ENCODE assay signal across 1 cellular context in the genomic region with DNA sequence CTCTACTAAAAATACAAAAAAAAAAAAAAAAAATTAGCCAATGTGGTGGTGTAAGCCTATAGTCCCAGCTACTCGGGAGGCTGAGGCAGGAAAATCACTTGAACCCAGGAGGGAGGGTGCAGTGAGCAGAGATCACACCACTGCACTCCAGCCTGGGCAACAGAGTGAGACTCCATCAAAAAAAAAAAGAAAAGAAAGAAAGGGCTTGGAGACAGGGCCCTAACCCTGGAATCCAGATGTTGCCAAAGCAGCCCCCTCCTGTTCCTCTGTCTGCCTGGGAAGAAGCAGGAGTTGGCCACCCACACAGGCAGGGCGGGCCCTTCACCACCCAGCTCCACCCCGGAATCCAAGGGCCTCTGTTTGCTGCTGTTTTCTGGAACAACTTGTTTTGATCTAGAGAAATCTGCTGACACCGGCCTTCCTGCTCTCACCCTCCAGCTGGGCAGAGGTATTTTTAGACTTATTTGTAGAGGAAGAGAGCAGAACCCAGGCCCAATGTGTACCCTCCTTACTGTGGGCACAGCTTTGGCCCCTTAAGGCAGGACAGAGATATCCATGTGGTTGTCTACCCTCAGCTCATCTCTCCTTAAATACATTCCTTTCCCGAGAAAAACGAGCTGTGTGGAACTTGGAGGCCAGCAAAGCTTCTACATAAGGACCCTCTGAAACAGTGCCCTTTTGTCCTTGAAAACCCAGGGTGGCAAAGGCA.
TF ChIP-seq lines count a peak whose summit lies in the region.

No MANE protein-coding gene starts in this region.

TF ChIP-seq in HepG2, 621 proteins besides CTCF, POLR2A, EP300 and RAD21 (continued from another document and continues in another):
- TF ChIP-seq, protein P1, sequence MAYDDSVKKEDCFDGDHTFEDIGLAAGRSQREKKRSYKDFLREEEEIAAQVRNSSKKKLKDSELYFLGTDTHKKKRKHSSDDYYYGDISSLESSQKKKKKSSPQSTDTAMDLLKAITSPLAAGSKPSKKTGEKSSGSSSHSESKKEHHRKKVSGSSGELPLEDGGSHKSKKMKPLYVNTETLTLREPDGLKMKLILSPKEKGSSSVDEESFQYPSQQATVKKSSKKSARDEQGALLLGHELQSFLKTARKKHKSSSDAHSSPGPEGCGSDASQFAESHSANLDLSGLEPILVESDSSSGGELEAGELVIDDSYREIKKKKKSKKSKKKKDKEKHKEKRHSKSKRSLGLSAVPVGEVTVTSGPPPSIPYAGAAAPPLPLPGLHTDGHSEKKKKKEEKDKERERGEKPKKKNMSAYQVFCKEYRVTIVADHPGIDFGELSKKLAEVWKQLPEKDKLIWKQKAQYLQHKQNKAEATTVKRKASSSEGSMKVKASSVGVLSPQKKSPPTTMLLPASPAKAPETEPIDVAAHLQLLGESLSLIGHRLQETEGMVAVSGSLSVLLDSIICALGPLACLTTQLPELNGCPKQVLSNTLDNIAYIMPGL (CRISPR knock-in tag; IDR thresholded peaks at IDR 0.05; ENCODE audit: borderline replicate concordance in 1 of 2, low read depth in 1 of 2), result no peak; a peak in 1 of 4 replicates
- TF ChIP-seq, protein P2, sequence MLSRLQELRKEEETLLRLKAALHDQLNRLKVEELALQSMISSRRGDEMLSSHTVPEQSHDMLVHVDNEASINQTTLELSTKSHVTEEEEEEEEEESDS (CRISPR knock-in tag; IDR thresholded peaks at IDR 0.05; ENCODE audit: borderline replicate concordance), result no peak
- no peak for TF ChIP-seq HNRNPUL1 (IDR thresholded peaks at IDR 0.05; ENCODE audit: low read depth, low read length)
- TF ChIP-seq ZNF510 (CRISPR knock-in tag; IDR thresholded peaks at IDR 0.05; ENCODE audit: low read depth), result no peak
- TF ChIP-seq, protein P3, sequence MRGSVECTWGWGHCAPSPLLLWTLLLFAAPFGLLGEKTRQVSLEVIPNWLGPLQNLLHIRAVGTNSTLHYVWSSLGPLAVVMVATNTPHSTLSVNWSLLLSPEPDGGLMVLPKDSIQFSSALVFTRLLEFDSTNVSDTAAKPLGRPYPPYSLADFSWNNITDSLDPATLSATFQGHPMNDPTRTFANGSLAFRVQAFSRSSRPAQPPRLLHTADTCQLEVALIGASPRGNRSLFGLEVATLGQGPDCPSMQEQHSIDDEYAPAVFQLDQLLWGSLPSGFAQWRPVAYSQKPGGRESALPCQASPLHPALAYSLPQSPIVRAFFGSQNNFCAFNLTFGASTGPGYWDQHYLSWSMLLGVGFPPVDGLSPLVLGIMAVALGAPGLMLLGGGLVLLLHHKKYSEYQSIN (CRISPR knock-in tag; IDR thresholded peaks at IDR 0.05; ENCODE audit: borderline replicate concordance), result no peak
- TF ChIP-seq CREM (IDR thresholded peaks at IDR 0.05), result peak; percentile 40; the same call in 1 of the 2 replicates
- no peak for TF ChIP-seq CREM (CRISPR knock-in tag; IDR thresholded peaks at IDR 0.05)
- TF ChIP-seq, protein P4, sequence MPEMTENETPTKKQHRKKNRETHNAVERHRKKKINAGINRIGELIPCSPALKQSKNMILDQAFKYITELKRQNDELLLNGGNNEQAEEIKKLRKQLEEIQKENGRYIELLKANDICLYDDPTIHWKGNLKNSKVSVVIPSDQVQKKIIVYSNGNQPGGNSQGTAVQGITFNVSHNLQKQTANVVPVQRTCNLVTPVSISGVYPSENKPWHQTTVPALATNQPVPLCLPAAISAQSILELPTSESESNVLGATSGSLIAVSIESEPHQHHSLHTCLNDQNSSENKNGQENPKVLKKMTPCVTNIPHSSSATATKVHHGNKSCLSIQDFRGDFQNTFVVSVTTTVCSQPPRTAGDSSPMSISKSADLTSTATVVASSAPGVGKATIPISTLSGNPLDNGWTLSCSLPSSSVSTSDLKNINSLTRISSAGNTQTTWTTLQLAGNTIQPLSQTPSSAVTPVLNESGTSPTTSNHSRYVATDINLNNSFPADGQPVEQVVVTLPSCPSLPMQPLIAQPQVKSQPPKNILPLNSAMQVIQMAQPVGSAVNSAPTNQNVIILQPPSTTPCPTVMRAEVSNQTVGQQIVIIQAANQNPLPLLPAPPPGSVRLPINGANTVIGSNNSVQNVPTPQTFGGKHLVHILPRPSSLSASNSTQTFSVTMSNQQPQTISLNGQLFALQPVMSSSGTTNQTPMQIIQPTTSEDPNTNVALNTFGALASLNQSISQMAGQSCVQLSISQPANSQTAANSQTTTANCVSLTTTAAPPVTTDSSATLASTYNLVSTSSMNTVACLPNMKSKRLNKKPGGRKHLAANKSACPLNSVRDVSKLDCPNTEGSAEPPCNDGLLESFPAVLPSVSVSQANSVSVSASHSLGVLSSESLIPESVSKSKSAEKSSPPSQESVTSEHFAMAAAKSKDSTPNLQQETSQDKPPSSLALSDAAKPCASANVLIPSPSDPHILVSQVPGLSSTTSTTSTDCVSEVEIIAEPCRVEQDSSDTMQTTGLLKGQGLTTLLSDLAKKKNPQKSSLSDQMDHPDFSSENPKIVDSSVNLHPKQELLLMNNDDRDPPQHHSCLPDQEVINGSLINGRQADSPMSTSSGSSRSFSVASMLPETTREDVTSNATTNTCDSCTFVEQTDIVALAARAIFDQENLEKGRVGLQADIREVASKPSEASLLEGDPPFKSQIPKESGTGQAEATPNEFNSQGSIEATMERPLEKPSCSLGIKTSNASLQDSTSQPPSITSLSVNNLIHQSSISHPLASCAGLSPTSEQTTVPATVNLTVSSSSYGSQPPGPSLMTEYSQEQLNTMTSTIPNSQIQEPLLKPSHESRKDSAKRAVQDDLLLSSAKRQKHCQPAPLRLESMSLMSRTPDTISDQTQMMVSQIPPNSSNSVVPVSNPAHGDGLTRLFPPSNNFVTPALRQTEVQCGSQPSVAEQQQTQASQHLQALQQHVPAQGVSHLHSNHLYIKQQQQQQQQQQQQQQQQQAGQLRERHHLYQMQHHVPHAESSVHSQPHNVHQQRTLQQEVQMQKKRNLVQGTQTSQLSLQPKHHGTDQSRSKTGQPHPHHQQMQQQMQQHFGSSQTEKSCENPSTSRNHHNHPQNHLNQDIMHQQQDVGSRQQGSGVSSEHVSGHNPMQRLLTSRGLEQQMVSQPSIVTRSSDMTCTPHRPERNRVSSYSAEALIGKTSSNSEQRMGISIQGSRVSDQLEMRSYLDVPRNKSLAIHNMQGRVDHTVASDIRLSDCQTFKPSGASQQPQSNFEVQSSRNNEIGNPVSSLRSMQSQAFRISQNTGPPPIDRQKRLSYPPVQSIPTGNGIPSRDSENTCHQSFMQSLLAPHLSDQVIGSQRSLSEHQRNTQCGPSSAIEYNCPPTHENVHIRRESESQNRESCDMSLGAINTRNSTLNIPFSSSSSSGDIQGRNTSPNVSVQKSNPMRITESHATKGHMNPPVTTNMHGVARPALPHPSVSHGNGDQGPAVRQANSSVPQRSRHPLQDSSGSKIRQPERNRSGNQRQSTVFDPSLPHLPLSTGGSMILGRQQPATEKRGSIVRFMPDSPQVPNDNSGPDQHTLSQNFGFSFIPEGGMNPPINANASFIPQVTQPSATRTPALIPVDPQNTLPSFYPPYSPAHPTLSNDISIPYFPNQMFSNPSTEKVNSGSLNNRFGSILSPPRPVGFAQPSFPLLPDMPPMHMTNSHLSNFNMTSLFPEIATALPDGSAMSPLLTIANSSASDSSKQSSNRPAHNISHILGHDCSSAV (CRISPR knock-in tag; IDR thresholded peaks at IDR 0.05; ENCODE audit: borderline replicate concordance), result no peak
- TF ChIP-seq, protein P5, sequence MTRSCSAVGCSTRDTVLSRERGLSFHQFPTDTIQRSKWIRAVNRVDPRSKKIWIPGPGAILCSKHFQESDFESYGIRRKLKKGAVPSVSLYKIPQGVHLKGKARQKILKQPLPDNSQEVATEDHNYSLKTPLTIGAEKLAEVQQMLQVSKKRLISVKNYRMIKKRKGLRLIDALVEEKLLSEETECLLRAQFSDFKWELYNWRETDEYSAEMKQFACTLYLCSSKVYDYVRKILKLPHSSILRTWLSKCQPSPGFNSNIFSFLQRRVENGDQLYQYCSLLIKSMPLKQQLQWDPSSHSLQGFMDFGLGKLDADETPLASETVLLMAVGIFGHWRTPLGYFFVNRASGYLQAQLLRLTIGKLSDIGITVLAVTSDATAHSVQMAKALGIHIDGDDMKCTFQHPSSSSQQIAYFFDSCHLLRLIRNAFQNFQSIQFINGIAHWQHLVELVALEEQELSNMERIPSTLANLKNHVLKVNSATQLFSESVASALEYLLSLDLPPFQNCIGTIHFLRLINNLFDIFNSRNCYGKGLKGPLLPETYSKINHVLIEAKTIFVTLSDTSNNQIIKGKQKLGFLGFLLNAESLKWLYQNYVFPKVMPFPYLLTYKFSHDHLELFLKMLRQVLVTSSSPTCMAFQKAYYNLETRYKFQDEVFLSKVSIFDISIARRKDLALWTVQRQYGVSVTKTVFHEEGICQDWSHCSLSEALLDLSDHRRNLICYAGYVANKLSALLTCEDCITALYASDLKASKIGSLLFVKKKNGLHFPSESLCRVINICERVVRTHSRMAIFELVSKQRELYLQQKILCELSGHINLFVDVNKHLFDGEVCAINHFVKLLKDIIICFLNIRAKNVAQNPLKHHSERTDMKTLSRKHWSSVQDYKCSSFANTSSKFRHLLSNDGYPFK (CRISPR knock-in tag; IDR thresholded peaks at IDR 0.05; ENCODE audit: borderline replicate concordance), result no peak
- TF ChIP-seq, protein P6, sequence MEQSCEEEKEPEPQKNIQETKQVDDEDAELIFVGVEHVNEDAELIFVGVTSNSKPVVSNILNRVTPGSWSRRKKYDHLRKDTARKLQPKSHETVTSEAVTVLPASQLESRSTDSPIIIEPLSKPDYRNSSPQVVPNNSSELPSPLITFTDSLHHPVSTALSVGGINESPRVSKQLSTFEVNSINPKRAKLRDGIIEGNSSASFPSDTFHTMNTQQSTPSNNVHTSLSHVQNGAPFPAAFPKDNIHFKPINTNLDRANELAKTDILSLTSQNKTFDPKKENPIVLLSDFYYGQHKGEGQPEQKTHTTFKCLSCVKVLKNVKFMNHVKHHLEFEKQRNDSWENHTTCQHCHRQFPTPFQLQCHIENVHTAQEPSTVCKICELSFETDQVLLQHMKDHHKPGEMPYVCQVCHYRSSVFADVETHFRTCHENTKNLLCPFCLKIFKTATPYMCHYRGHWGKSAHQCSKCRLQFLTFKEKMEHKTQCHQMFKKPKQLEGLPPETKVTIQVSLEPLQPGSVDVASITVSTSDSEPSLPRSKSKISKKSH (CRISPR knock-in tag; IDR thresholded peaks at IDR 0.05; ENCODE audit: borderline replicate concordance), result no peak
- TF ChIP-seq ZC3H4 (CRISPR knock-in tag; IDR thresholded peaks at IDR 0.05; ENCODE audit: borderline replicate concordance), result no peak; the same call in 1 of the 2 replicates
- TF ChIP-seq ZNF614 (CRISPR knock-in tag; IDR thresholded peaks at IDR 0.05; ENCODE audit: borderline replicate concordance), result peak; percentile 47; the same call in 1 of the 2 replicates
- no peak for TF ChIP-seq GZF1 (CRISPR knock-in tag; IDR thresholded peaks at IDR 0.05)
- no peak for TF ChIP-seq ZNF451 (CRISPR knock-in tag; IDR thresholded peaks at IDR 0.05)
- no peak for TF ChIP-seq SUZ12 (IDR thresholded peaks at IDR 0.05; ENCODE audit: low read depth, low read length)
- no peak for TF ChIP-seq NR2F2 (IDR thresholded peaks at IDR 0.05; ENCODE audit: borderline replicate concordance, low read depth)
- no peak for TF ChIP-seq ZNF101 (CRISPR knock-in tag; IDR thresholded peaks at IDR 0.05; ENCODE audit: borderline replicate concordance, low read depth)
- TF ChIP-seq ZNF432 (CRISPR knock-in tag; IDR thresholded peaks at IDR 0.05; ENCODE audit: borderline replicate concordance), result no peak
- TF ChIP-seq ZNF530 (CRISPR knock-in tag; IDR thresholded peaks at IDR 0.05; ENCODE audit: low read depth), result no peak
- TF ChIP-seq, protein P7, sequence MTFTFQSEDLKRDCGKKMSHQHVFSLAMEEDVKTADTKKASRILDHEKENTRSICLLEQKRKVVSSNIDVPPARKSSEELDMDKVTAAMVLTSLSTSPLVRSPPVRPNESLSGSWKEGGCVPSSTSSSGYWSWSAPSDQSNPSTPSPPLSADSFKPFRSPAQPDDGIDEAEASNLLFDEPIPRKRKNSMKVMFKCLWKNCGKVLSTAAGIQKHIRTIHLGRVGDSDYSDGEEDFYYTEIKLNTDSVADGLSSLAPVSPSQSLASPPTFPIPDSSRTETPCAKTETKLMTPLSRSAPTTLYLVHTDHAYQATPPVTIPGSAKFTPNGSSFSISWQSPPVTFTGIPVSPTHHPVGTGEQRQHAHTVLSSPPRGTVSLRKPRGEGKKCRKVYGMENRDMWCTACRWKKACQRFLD (CRISPR knock-in tag; IDR thresholded peaks at IDR 0.05; ENCODE audit: borderline replicate concordance), result no peak
- no peak for TF ChIP-seq ZNF17 (CRISPR knock-in tag; IDR thresholded peaks at IDR 0.05)
- no peak for TF ChIP-seq ZNF382 (CRISPR knock-in tag; IDR thresholded peaks at IDR 0.05; ENCODE audit: borderline replicate concordance)
- peak; percentile 53; the same call in 1 of the 2 replicates for TF ChIP-seq ZNF746 (CRISPR knock-in tag; IDR thresholded peaks at IDR 0.05)
- no peak for TF ChIP-seq CC2D1A (CRISPR knock-in tag; IDR thresholded peaks at IDR 0.05)
- no peak for TF ChIP-seq ZNF644 (CRISPR knock-in tag; IDR thresholded peaks at IDR 0.05; ENCODE audit: low read depth)
- peak; percentile 85 for TF ChIP-seq RXRB (CRISPR knock-in tag; IDR thresholded peaks at IDR 0.05; ENCODE audit: borderline replicate concordance)
- TF ChIP-seq, protein P8, sequence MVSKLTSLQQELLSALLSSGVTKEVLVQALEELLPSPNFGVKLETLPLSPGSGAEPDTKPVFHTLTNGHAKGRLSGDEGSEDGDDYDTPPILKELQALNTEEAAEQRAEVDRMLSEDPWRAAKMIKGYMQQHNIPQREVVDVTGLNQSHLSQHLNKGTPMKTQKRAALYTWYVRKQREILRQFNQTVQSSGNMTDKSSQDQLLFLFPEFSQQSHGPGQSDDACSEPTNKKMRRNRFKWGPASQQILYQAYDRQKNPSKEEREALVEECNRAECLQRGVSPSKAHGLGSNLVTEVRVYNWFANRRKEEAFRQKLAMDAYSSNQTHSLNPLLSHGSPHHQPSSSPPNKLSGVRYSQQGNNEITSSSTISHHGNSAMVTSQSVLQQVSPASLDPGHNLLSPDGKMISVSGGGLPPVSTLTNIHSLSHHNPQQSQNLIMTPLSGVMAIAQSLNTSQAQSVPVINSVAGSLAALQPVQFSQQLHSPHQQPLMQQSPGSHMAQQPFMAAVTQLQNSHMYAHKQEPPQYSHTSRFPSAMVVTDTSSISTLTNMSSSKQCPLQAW (CRISPR knock-in tag; IDR thresholded peaks at IDR 0.05), result peak; percentile 70
- peak; percentile 95 for TF ChIP-seq MED1 (CRISPR knock-in tag; IDR thresholded peaks at IDR 0.05)
- no peak for TF ChIP-seq SMARCE1 (IDR thresholded peaks at IDR 0.05; ENCODE audit: borderline replicate concordance)
- no peak for TF ChIP-seq FLYWCH1 (CRISPR knock-in tag; IDR thresholded peaks at IDR 0.05)
- TF ChIP-seq KAT2B (IDR thresholded peaks at IDR 0.05; ENCODE audit: borderline replicate concordance, low read depth, low read length), result no peak
- TF ChIP-seq ZBTB42 (CRISPR knock-in tag; IDR thresholded peaks at IDR 0.05), result peak; percentile 88; the same call in 1 of the 2 replicates
- TF ChIP-seq, protein P9, sequence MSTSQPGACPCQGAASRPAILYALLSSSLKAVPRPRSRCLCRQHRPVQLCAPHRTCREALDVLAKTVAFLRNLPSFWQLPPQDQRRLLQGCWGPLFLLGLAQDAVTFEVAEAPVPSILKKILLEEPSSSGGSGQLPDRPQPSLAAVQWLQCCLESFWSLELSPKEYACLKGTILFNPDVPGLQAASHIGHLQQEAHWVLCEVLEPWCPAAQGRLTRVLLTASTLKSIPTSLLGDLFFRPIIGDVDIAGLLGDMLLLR (CRISPR knock-in tag; IDR thresholded peaks at IDR 0.05), result no peak
- TF ChIP-seq ZBTB3 (CRISPR knock-in tag; IDR thresholded peaks at IDR 0.05; ENCODE audit: borderline replicate concordance, low read depth), result no peak
- TF ChIP-seq SPEN (CRISPR knock-in tag; IDR thresholded peaks at IDR 0.05; ENCODE audit: low read depth), result peak; percentile 58; the same call in 1 of the 2 replicates
- no peak for TF ChIP-seq MATR3 (CRISPR knock-in tag; IDR thresholded peaks at IDR 0.05)
- TF ChIP-seq ZNF564 (CRISPR knock-in tag; IDR thresholded peaks at IDR 0.05), result no peak
- no peak for TF ChIP-seq HMGA1 (CRISPR knock-in tag; conservative IDR thresholded peaks at IDR 0.05)
- peak; percentile 66; the same call in 1 of the 2 replicates for TF ChIP-seq IRF2 (CRISPR knock-in tag; IDR thresholded peaks at IDR 0.05)
